Comparison of ENCODE assay signal across 13 cellular contexts in genomic region chr1:87754036-87754603, GRCh38.
"Had no signal": no experiment of that assay in that cellular context is flagged by ENCODE, and none has a peak within 500 bp of the region (broad histone marks: within the 10 kb centered on the region; RNA-seq: fewer than 3 reads in every experiment).

No MANE protein-coding gene starts in this region.

- ATAC-seq: gastrocnemius medialis, heart left ventricle, upper lobe of right lung had no signal

- H3K9me3 ChIP-seq: gastrocnemius medialis, heart left ventricle, prostate gland, sigmoid colon, thoracic aorta, upper lobe of right lung had no signal

- H3K27me3 ChIP-seq: gastrocnemius medialis, heart left ventricle, sigmoid colon, upper lobe of right lung had no signal

- DNase-seq: activated CD4-positive, alpha-beta T cell treated with anti-CD3 and anti-CD28 coated beads, Interleukin-2, amount 50 U/mL, for 4 hours; activated CD4-positive, CD25-positive, alpha-beta regulatory T cell treated with anti-CD3 and anti-CD28 coated beads, Interleukin-2, amount 50 U/mL, for 72 hours; activated naive CD4-positive, alpha-beta T cell treated with anti-CD3 and anti-CD28 coated beads, Interleukin-2, amount 10 ng/mL, durations not matched to agents 7 days and 5 days; gastrocnemius medialis; heart left ventricle; sigmoid colon; stimulated activated CD4-positive, alpha-beta T cell treated with anti-CD3 and anti-CD28 coated beads, Interleukin-1b, Interleukin-23, amount 100 ng/mL, for 48 hours; T-helper 2 cell; upper lobe of right lung had no signal

- H3K27me3 Mint-ChIP-seq: activated naive CD4-positive, alpha-beta T cell treated with anti-CD3 and anti-CD28 coated beads, Interleukin-2, amount 10 ng/mL, durations not matched to agents 7 days and 5 days had no signal

- H3K27ac ChIP-seq: epithelial cell of prostate, gastrocnemius medialis, heart left ventricle, prostate gland, thoracic aorta, upper lobe of right lung had no signal

- H3K4me3 Mint-ChIP-seq: activated naive CD4-positive, alpha-beta T cell treated with anti-CD3 and anti-CD28 coated beads, Interleukin-2, amount 10 ng/mL, durations not matched to agents 7 days and 5 days had no signal

- H3K36me3 ChIP-seq: gastrocnemius medialis, heart left ventricle, prostate gland, sigmoid colon, thoracic aorta, upper lobe of right lung had no signal

- H3K36me3 Mint-ChIP-seq: activated naive CD4-positive, alpha-beta T cell treated with anti-CD3 and anti-CD28 coated beads, Interleukin-2, amount 10 ng/mL, durations not matched to agents 7 days and 5 days had no signal

- H3K4me3 ChIP-seq: gastrocnemius medialis, heart left ventricle, prostate gland, sigmoid colon, thoracic aorta, upper lobe of right lung had no signal

- H3K4me1 Mint-ChIP-seq: activated naive CD4-positive, alpha-beta T cell treated with anti-CD3 and anti-CD28 coated beads, Interleukin-2, amount 10 ng/mL, durations not matched to agents 7 days and 5 days had no signal

- H3K27ac Mint-ChIP-seq: activated naive CD4-positive, alpha-beta T cell treated with anti-CD3 and anti-CD28 coated beads, Interleukin-2, amount 10 ng/mL, durations not matched to agents 7 days and 5 days; activated T-helper 2 cell treated with anti-CD3 and anti-CD28 coated beads, Interferon-gamma antibody, Interleukin-2, Interleukin-4, amounts not matched to agents 10 μg/mL and 5 μg/mL and 100 μg/mL, durations not matched to agents 14 hours and 24 hours and 36 hours had no signal

- H3K4me1 ChIP-seq: gastrocnemius medialis, heart left ventricle, prostate gland, upper lobe of right lung had no signal

- H3K9me3 Mint-ChIP-seq: activated naive CD4-positive, alpha-beta T cell treated with anti-CD3 and anti-CD28 coated beads, Interleukin-2, amount 10 ng/mL, durations not matched to agents 7 days and 5 days; activated T-helper 2 cell treated with anti-CD3 and anti-CD28 coated beads, Interferon-gamma antibody, Interleukin-2, Interleukin-4, amounts not matched to agents 10 μg/mL and 5 μg/mL and 100 μg/mL, durations not matched to agents 14 hours and 24 hours and 36 hours had no signal
